In genomic region chr7:139341776-139342244, GRCh38 we compare ENCODE assay signal across 8 cellular contexts. TPM values are rescaled to one million over a fixed set of nuclear protein-coding genes. Genes with fewer than 3 reads are reported as not detected.
DNase-seq lines count a peak whose midpoint lies in the region; ATAC-seq and TF ChIP-seq lines count a peak whose summit lies in the region.

No MANE protein-coding gene starts in this region.

- peak overlapping the region; percentile 97 for H3K4me3 ChIP-seq in AG10803 (ENCODE audit: low read length)
- H3K4me3 ChIP-seq in HAP-1, result peak overlapping the region; percentile 69
- H3K4me3 ChIP-seq in liver (ENCODE audit: low read depth in 1 of 3, low read length in 3 of 3), result peak overlapping the region; percentile 73 to 90 (median 88)
- peak overlapping the region; percentile 16 to 90 (median 80) for H3K4me3 ChIP-seq in transverse colon

- no peak for ATAC-seq in HG03139 (IDR thresholded peaks at IDR 0.05; ENCODE audit: unreplicated experiment)
- ATAC-seq in GM21526 (IDR thresholded peaks at IDR 0.05; ENCODE audit: low FRiP score, unreplicated experiment), result no peak

- peak in 1 of 2 donors; percentile 17 for TF ChIP-seq RAD21 in liver (IDR thresholded peaks at IDR 0.05)

- no peak for TF ChIP-seq CTCF in AG10803 (conservative IDR thresholded peaks at IDR 0.05; ENCODE audit: low read length)
- TF ChIP-seq CTCF in liver (IDR thresholded peaks at IDR 0.05; ENCODE audit: low read depth, low read length, missing input control), result no peak
- no peak for TF ChIP-seq CTCF in transverse colon (IDR thresholded peaks at IDR 0.05)

- H3K9me3 ChIP-seq in HAP-1 (peaks cover 8% of the 10 kb centered on the region), liver (ENCODE audit: control insufficient read depth in 4 of 4, low read length in 3 of 4) (no peaks in the 10 kb centered on the region), transverse colon (no peaks in the 10 kb centered on the region)

- H3K36me3 ChIP-seq in HAP-1 (replicated peaks) (peaks cover 9% of the 10 kb centered on the region), liver (ENCODE audit: control insufficient read depth in 4 of 4, insufficient read depth in 3 of 4, low read depth in 1 of 4, low read length in 3 of 4) (peaks cover 3 to 9% (median 6%) of the 10 kb centered on the region in 4 donors), transverse colon (peaks cover 0 to 7% (median 1%) of the 10 kb centered on the region in 4 donors)

- DNase-seq in AG10803 (ENCODE audit: low read depth), result no peak
- no peak for DNase-seq in HAP-1 (ENCODE audit: low spot score in 2 of 2)
- no peak for DNase-seq in transverse colon
- DNase-seq in NCI-H2227 treated with DMSO at 0.1 percent for 48 hours (lab: John Stamatoyannopoulos, UW), result no peak

- intact Hi-C loops in transverse colon (cut with DNase I; ENCODE audit: low total_unique reads), result no loop called here

- H3K27me3 ChIP-seq in HAP-1 (ENCODE audit: low read depth), result no peaks in the 10 kb centered on the region
- no peaks in the 10 kb centered on the region for H3K27me3 ChIP-seq in liver (ENCODE audit: control insufficient read depth in 4 of 4, insufficient read depth in 4 of 4, low read length in 3 of 4)
- H3K27me3 ChIP-seq in transverse colon, result no peaks in the 10 kb centered on the region

- in situ Hi-C loops in HAP-1 (cut with MboI; ENCODE audit: low sequenced_read_pairs) (no loop called here), transverse colon (cut with MboI; ENCODE audit: low pct_ligation_motif_present in 1 of 4, low pct_unique_long_range_greater_than_20kb in 1 of 4, low sequenced_read_pairs in 3 of 4) (no loop called here)

- H3K4me1 ChIP-seq in HAP-1 (peaks cover 7% of the 10 kb centered on the region; the same call in 1 of the 2 replicates), liver (ENCODE audit: control insufficient read depth in 4 of 4, insufficient read depth in 4 of 4, low read length in 3 of 4) (peaks cover 0 to 12% (median 6%) of the 10 kb centered on the region in 4 donors), transverse colon (peaks cover 6 to 12% (median 6%) of the 10 kb centered on the region in 4 donors)

- no peak for TF ChIP-seq EP300 in transverse colon (IDR thresholded peaks at IDR 0.05; ENCODE audit: low read depth)

- peak; percentile 36 for TF ChIP-seq POLR2A in transverse colon (IDR thresholded peaks at IDR 0.05)

- WGBS in liver, result under 1% methylated on average over 9 of the region's 9 CpGs
- 0% methylated on average over 6 to 9 of the region's 9 CpGs for WGBS in transverse colon (ENCODE audit: low coverage in 1 of 2), 2 donors

- H3K27ac ChIP-seq in angular gyrus (ENCODE audit: low read depth, low read length) (peak overlapping the region; percentile 100), liver (ENCODE audit: low read depth in 1 of 2, low read length in 2 of 2) (peak overlapping the region; percentile 100), transverse colon (peak overlapping the region; percentile 98 to 100 (median 99))

- peak overlapping the region; percentile 90 to 96 for H3K9ac ChIP-seq in liver (ENCODE audit: low read depth in 1 of 2, low read length in 2 of 2)

TF ChIP-seq in liver, 16 proteins besides CTCF, POLR2A, EP300 and RAD21:
- TF ChIP-seq, protein P1, sequence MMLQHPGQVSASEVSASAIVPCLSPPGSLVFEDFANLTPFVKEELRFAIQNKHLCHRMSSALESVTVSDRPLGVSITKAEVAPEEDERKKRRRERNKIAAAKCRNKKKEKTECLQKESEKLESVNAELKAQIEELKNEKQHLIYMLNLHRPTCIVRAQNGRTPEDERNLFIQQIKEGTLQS (IDR thresholded peaks at IDR 0.05), result no peak
- TF ChIP-seq RXRA (IDR thresholded peaks at IDR 0.05) (no peak), EGR1 (IDR thresholded peaks at IDR 0.05; ENCODE audit: low read depth in 2 of 2) (no peak), SP1 (IDR thresholded peaks at IDR 0.05) (peak; percentile 73), YY1 (IDR thresholded peaks at IDR 0.05) (peak; percentile 62), GABPA (IDR thresholded peaks at IDR 0.05 in 1 of 2, conservative IDR thresholded peaks at IDR 0.05 in 1 of 2) (no peak), TAF1 (conservative IDR thresholded peaks at IDR 0.05) (peak; percentile 37), ZBTB33 (IDR thresholded peaks at IDR 0.05) (no peak), HNF4G (IDR thresholded peaks at IDR 0.05) (no peak)
- TF ChIP-seq, protein P2, sequence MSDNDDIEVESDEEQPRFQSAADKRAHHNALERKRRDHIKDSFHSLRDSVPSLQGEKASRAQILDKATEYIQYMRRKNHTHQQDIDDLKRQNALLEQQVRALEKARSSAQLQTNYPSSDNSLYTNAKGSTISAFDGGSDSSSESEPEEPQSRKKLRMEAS (IDR thresholded peaks at IDR 0.05), result no peak
TF ChIP-seq in liver: peak in this region for 3.

RNA-seq across cellular contexts. Expression of gene FMC1, which starts 0.7 kb away (rescaled TPM):
- total RNA-seq in liver (10 to 100 TPM in 1 of 2 donors, 1 to 10 TPM in 1; 5.5 to 11.1 TPM), transverse colon (10 to 100 TPM in 1 of 4 donors, 1 to 10 TPM in 1, not detected in 2; 7.3 to 21.6 TPM)
- 10 to 100 TPM; 10.0 to 76.3 TPM for polyA plus RNA-seq in liver

RNA-seq across cellular contexts. Expression of gene LUC7L2, which starts 17.9 kb away (rescaled TPM):
- 10 to 100 TPM; 28.2 to 38.9 TPM for total RNA-seq in liver
- polyA plus RNA-seq in liver, result 10 to 100 TPM; 16.2 to 17.5 TPM
- total RNA-seq in transverse colon, result 100 to 1,000 TPM in 1 of 4 donors, 10 to 100 TPM in 3; 57.3 to 111 (median 76.9) TPM
